Comparison of ENCODE assay signal across 8 cellular contexts in the genomic region with DNA sequence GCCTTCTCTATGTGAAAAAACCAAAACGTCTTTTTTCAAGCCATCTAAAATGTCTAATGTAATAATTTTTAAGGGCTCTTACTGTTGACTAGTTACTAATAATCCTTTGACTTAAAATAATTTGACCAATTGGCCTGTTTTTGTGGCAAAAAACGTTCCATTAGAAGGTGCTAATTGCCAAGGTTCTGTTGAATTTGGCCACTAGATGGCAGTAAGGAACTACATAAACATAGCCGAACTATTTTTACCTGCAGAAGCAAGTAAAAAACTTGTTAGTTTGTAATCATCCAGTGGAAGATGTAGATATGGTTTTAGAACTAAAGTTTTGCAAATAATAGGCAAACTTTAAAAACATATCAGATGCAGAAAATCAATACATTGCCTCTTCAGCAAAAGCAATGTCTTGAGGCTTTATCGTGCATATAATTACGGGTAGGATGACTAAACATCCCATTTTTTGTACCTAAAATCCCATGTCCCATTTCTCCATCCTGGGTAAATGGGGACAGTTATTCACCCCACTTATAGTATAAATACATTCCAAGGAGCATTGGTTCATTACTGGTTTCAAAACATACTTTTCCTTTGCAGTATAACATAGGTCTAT. TPM values are rescaled to one million over a fixed set of nuclear protein-coding genes. Genes with fewer than 3 reads are reported as not detected.
DNase-seq lines count a peak whose midpoint lies in the region; ATAC-seq, FAIRE-seq and TF ChIP-seq lines count a peak whose summit lies in the region.

No MANE protein-coding gene starts in this region.

- peak; percentile 93 for TF ChIP-seq CTCF in H9 (conservative IDR thresholded peaks at IDR 0.05)

- no peaks in the 10 kb centered on the region for H3K9me3 ChIP-seq in H9 (ENCODE audit: control insufficient read depth, low read depth, low read length)

- no peak overlapping the region for H3K9ac ChIP-seq in H9 (ENCODE audit: extremely low read depth, insufficient read length, low read length)

- H3K23ac ChIP-seq in H9 (ENCODE audit: insufficient read length, low read depth, low read length): no peak overlapping the region

- no peak overlapping the region for H3K4me3 Mint-ChIP-seq in H9

- no peaks in the 10 kb centered on the region for H3K79me2 ChIP-seq in H9 (ENCODE audit: insufficient read depth, low read length)

- ATAC-seq in HG03025 (IDR thresholded peaks at IDR 0.05; ENCODE audit: low FRiP score, unreplicated experiment) (no peak), HG02840 (IDR thresholded peaks at IDR 0.05; ENCODE audit: low FRiP score, unreplicated experiment) (no peak)

- WGBS in H9 (ENCODE audit: extremely low coverage, insufficient read length, low lambda C conversion rate): no CpG with 5 or more reads among the region's 5 CpGs

- no peak overlapping the region for H2BK120ac ChIP-seq in H9 (ENCODE audit: low read depth, low read length, poor library complexity, severe bottlenecking)

- no peak overlapping the region for H2AK5ac ChIP-seq in H9 (ENCODE audit: insufficient read length, low read length)

- no peaks in the 10 kb centered on the region for H3K79me1 ChIP-seq in H9 (ENCODE audit: insufficient read depth, low read depth, low read length, poor library complexity, severe bottlenecking)

- peaks cover 3% of the 10 kb centered on the region; the same call in 1 of the 2 replicates for H3K4me1 ChIP-seq in H9 (ENCODE audit: insufficient read depth, low read length)

- no peak overlapping the region for H4K8ac ChIP-seq in H9 (replicated peaks; ENCODE audit: insufficient read length, low read depth, low read length)

- no peak overlapping the region for H3K14ac ChIP-seq in H9 (ENCODE audit: insufficient read depth, low read length)

- no peaks in the 10 kb centered on the region for H3K27me3 ChIP-seq in H9 (ENCODE audit: insufficient read depth, low read length)

- peak; percentile 74 for FAIRE-seq in colon (lab: Jason Lieb, UNC)

- no peak overlapping the region for H2BK5ac ChIP-seq in H9 (ENCODE audit: insufficient read length, low read length)

- H2AFZ ChIP-seq in H9 (ENCODE audit: low read length): no peak overlapping the region

- no peaks in the 10 kb centered on the region for H3K27me3 Mint-ChIP-seq in H9 (ENCODE audit: low read depth)

- H4K20me1 ChIP-seq in H9 (ENCODE audit: control insufficient read depth, insufficient read depth, insufficient read length): no peaks in the 10 kb centered on the region

- peaks cover 13 to 40% (median 32%) of the 10 kb centered on the region in 3 experiments; a peak in 6 of 7 replicates for H3K36me3 Mint-ChIP-seq in H9 (ENCODE audit: insufficient read depth in 1 of 3, low read depth in 3 of 3)

- no peak overlapping the region for H2BK15ac ChIP-seq in H9 (ENCODE audit: low read depth, low read length)

- no peak overlapping the region for H3K56ac ChIP-seq in H9 (ENCODE audit: insufficient read length, low read depth, low read length)

- no peak overlapping the region for H3K4ac ChIP-seq in H9 (ENCODE audit: low read depth, low read length)

- H4K91ac ChIP-seq in H9 (ENCODE audit: insufficient read length, low read depth, low read length): no peak overlapping the region

- H3T11ph ChIP-seq in H9 (ENCODE audit: low read length): no peak overlapping the region

- no peak overlapping the region for H2BK12ac ChIP-seq in H9 (ENCODE audit: insufficient read length, low read depth, low read length)

- no peaks in the 10 kb centered on the region for H3K23me2 ChIP-seq in H9 (ENCODE audit: insufficient read length, low read depth, low read length, poor library complexity, severe bottlenecking)

- H3K27ac ChIP-seq in H9 (ENCODE audit: insufficient read length, low read depth, low read length): no peak overlapping the region

- peak; percentile 68 for DNase-seq in DMS 273 (lab: John Stamatoyannopoulos, UW; ENCODE audit: unreplicated experiment)
- DNase-seq in DMS 273 treated with DMSO at 0.1 percent for 48 hours (lab: John Stamatoyannopoulos, UW): no peak
- DNase-seq in H9: no peak
- DNase-seq in NCI-H82 treated with DMSO at 0.1 percent for 48 hours (lab: John Stamatoyannopoulos, UW; ENCODE audit: unreplicated experiment): peak; percentile 8
- peak; percentile 78 for DNase-seq in medulla oblongata (ENCODE audit: extremely low spot score)

- H3K9me3 Mint-ChIP-seq in H9: no peaks in the 10 kb centered on the region

- H2BK20ac ChIP-seq in H9 (ENCODE audit: low read depth, low read length, poor library complexity, severe bottlenecking): no peak overlapping the region

- H3K4me1 Mint-ChIP-seq in H9: peaks cover 14 to 22% of the 10 kb centered on the region in 2 experiments

- H4K5ac ChIP-seq in H9 (ENCODE audit: insufficient read length, low read depth, low read length): no peak overlapping the region

- no peak overlapping the region for H3K4me2 ChIP-seq in H9 (ENCODE audit: insufficient read depth, insufficient read length, low read length)

- H3K27ac Mint-ChIP-seq in H9: no peak overlapping the region

- H3K18ac ChIP-seq in H9 (ENCODE audit: insufficient read length, low read depth, low read length): no peak overlapping the region

RNA-seq across cellular contexts. Expression of gene PROM1, which starts 57.6 kb away (rescaled TPM):
- total RNA-seq in H9 (2021): 95.0 and 98.3 TPM in 2 replicates

Comparison
In these comparisons a context has a peak if more than half of its experiments do, and no peak if none do; other contexts are left out.
1. DNase-seq: peak in DMS 273 (single experiment), NCI-H82 treated with DMSO at 0.1 percent for 48 hours (single experiment) and medulla oblongata (single experiment); none in DMS 273 treated with DMSO at 0.1 percent for 48 hours (single experiment) and H9 (single experiment).